Comparison of ENCODE assay signal across 8 cellular contexts in genomic region chr11:117221775-117222517, GRCh38. TPM values are rescaled to one million over a fixed set of nuclear protein-coding genes. Genes with fewer than 3 reads are reported as not detected.
DNase-seq lines count a peak whose midpoint lies in the region; ATAC-seq, FAIRE-seq and TF ChIP-seq lines count a peak whose summit lies in the region.

No MANE protein-coding gene starts in this region.

- H3K4me3 Mint-ChIP-seq in memory B cell, result no peak overlapping the region

- no peak overlapping the region for H3K4me3 ChIP-seq in liver (ENCODE audit: low read depth in 1 of 3, low read length in 3 of 3)
- H3K4me3 ChIP-seq in HepG2 (replicated peaks in 1 of 3; ENCODE audit: insufficient read depth in 1 of 3, low read depth in 2 of 3, low read length in 3 of 3), result no peak overlapping the region

- no peaks in the 10 kb centered on the region for H4K20me1 ChIP-seq in HepG2 (ENCODE audit: insufficient read depth, low read length)

- H3K9me3 ChIP-seq in liver (ENCODE audit: control insufficient read depth in 4 of 4, low read length in 3 of 4) (no peaks in the 10 kb centered on the region), HepG2 (ENCODE audit: low read length) (no peaks in the 10 kb centered on the region)

- H3K27me3 Mint-ChIP-seq in memory B cell, result no peaks in the 10 kb centered on the region

- H3K36me3 ChIP-seq in liver (ENCODE audit: control insufficient read depth in 4 of 4, insufficient read depth in 3 of 4, low read depth in 1 of 4, low read length in 3 of 4) (peaks cover 5 to 67% (median 48%) of the 10 kb centered on the region in 4 donors), HepG2 (replicated peaks in 1 of 2; ENCODE audit: control insufficient read depth in 1 of 2, insufficient read depth in 2 of 2, low read length in 2 of 2) (peaks cover 0 to 22% of the 10 kb centered on the region in 2 experiments; a peak in 2 of 5 replicates)

- peaks cover 11% of the 10 kb centered on the region for H3K4me1 Mint-ChIP-seq in memory B cell

- FAIRE-seq in HepG2 (lab: Jason Lieb, UNC), result no peak

- peaks cover 42% of the 10 kb centered on the region for H3K36me3 Mint-ChIP-seq in memory B cell

- H3K27ac Mint-ChIP-seq in memory B cell, result peak overlapping the region; percentile 12

- no peak for TF ChIP-seq RAD21 in liver (IDR thresholded peaks at IDR 0.05)
- no peak for TF ChIP-seq RAD21 in HepG2 (CRISPR knock-in tag; IDR thresholded peaks at IDR 0.05)

- BruUV-seq in HepG2 (replicated peaks; lab: Mats Ljungman, UMichigan), result no TSS peak

- in situ Hi-C loops in HepG2 (cut with HindIII; ENCODE audit: extremely low pct_ligation_motif_present, low pct_unique_long_range_greater_than_20kb), result loop anchor here (5.0 kb wide), 1 partner anchor 40 kb away; no protein-coding TSS in a partner anchor

- H3K4me2 ChIP-seq in HepG2 (ENCODE audit: low read depth, low read length), result no peak overlapping the region

- H3K79me2 ChIP-seq in HepG2 (ENCODE audit: insufficient read depth, low read length), result no peaks in the 10 kb centered on the region

- ATAC-seq in HepG2, result no peak
- ATAC-seq in memory B cell (ENCODE audit: low read depth), result no peak
- no peak for ATAC-seq in GM18502 (IDR thresholded peaks at IDR 0.05; ENCODE audit: poor library complexity, unreplicated experiment)

- 84% methylated on average over 7 of the region's 7 CpGs for WGBS in liver
- WGBS in HepG2 (ENCODE audit: low lambda C conversion rate), result 85% methylated on average over 5 of the region's 7 CpGs

- H3K9ac ChIP-seq in liver (ENCODE audit: low read depth in 1 of 2, low read length in 2 of 2) (no peak overlapping the region), HepG2 (ENCODE audit: insufficient read depth, low read depth, low read length) (no peak overlapping the region)

- H3K9me3 Mint-ChIP-seq in memory B cell, result no peaks in the 10 kb centered on the region

- H3K27me3 ChIP-seq in liver (ENCODE audit: control insufficient read depth in 4 of 4, insufficient read depth in 4 of 4, low read length in 3 of 4), result no peaks in the 10 kb centered on the region
- H3K27me3 ChIP-seq in HepG2 (ENCODE audit: control insufficient read depth in 1 of 2, insufficient read depth in 2 of 2, low read length in 2 of 2), result no peaks in the 10 kb centered on the region

- peaks cover 0 to 9% (median 0%) of the 10 kb centered on the region in 4 donors for H3K4me1 ChIP-seq in liver (ENCODE audit: control insufficient read depth in 4 of 4, insufficient read depth in 4 of 4, low read length in 3 of 4)
- peaks cover 16% of the 10 kb centered on the region for H3K4me1 ChIP-seq in HepG2 (ENCODE audit: insufficient read depth, low read length)

- TF ChIP-seq EP300 in HepG2 (IDR thresholded peaks at IDR 0.05; ENCODE audit: low read depth in 2 of 2, low read length in 2 of 2), result no peak
- no peak for TF ChIP-seq EP300 in HepG2 (CRISPR knock-in tag; IDR thresholded peaks at IDR 0.05; ENCODE audit: borderline replicate concordance)

- CTCF ChIA-PET in HepG2 (lab: Yijun Ruan, JAX; ENCODE audit: low intra/inter-chr PET ratio, low total read pairs), result no interaction called here

- intact Hi-C loops in HepG2 (cut with micrococcal nuclease; ENCODE audit: unreplicated experiment), result loop anchor here (10.0 kb wide), 1 partner anchor 117 kb away; no protein-coding TSS in a partner anchor

- POLR2A ChIA-PET in HepG2 (lab: Yijun Ruan, JAX), result no interaction called here

- TF ChIP-seq CTCF in liver (IDR thresholded peaks at IDR 0.05; ENCODE audit: low read depth, low read length, missing input control) (no peak), HepG2 (CRISPR knock-in tag; IDR thresholded peaks at IDR 0.05) (no peak), GM10266 (IDR thresholded peaks at IDR 0.05; ENCODE audit: control insufficient read depth, insufficient read depth, low read depth, missing control alignments) (no peak)

- DNase-seq in HepG2 (ENCODE audit: low spot score) (no peak), brain pericyte (ENCODE audit: low read depth, low spot score) (peak; percentile 79), memory B cell (ENCODE audit: low spot score in 2 of 2) (no peak), NCI-H1048 (lab: John Stamatoyannopoulos, UW) (no peak), GM10266 (ENCODE audit: extremely low spot score) (no peak), NCI-H1930 (lab: John Stamatoyannopoulos, UW) (no peak)

- H2AFZ ChIP-seq in HepG2 (ENCODE audit: low read length), result no peak overlapping the region

- no peak for TF ChIP-seq POLR2A in HepG2 (IDR thresholded peaks at IDR 0.05; ENCODE audit: insufficient read depth in 1 of 2, low read depth in 2 of 2, low read length in 2 of 2)

- H3K27ac ChIP-seq in liver (ENCODE audit: low read depth in 1 of 2, low read length in 2 of 2) (peak overlapping the region in 1 of 2 donors; percentile 28), HepG2 (ENCODE audit: extremely low read length, insufficient read depth, low read length) (no peak overlapping the region)

RNA-seq across cellular contexts. Expression of gene PCSK7, which starts 9.9 kb away (rescaled TPM):
- total RNA-seq in liver (10 to 100 TPM; 19.7 to 32.3 TPM), HepG2 (2016; rRNA removed; fragmentation: Illumina TruSeq; extraction: Trizol) (6.8 and 13.8 TPM in 2 replicates)
- polyA plus RNA-seq in liver (10 to 100 TPM in 1 of 2 donors, 1 to 10 TPM in 1; 7.3 to 12.7 TPM), HepG2 (2011; rRNA removed) (13.4 and 14.4 TPM in 2 replicates)
- total RNA-seq in HepG2 (2016; cell fraction: cytosol; rRNA removed; fragmentation: Illumina TruSeq; extraction: Trizol; ENCODE audit: low read depth), result 7.8 and 8.9 TPM in 2 replicates
- 8.1 and 12.0 TPM in 2 replicates for total RNA-seq in HepG2 (2016; cell fraction: insoluble cytoplasmic fraction; rRNA removed; fragmentation: Illumina TruSeq; extraction: Trizol)
- 6.1 and 6.3 TPM in 2 replicates for total RNA-seq in HepG2 (2016; cell fraction: membrane; rRNA removed; fragmentation: Illumina TruSeq; extraction: Trizol)
- 16.5 and 17.3 TPM in 2 replicates for total RNA-seq in HepG2 (2016; cell fraction: nucleus; rRNA removed; fragmentation: Illumina TruSeq; extraction: Trizol)
- polyA plus RNA-seq in HepG2 (2011; cell fraction: cytosol; rRNA removed), result 6.8 and 10.0 TPM in 2 replicates
- 63.6 and 86.3 TPM in 2 replicates for polyA plus RNA-seq in HepG2 (2011; cell fraction: nucleus; rRNA removed)
- polyA plus RNA-seq in HepG2 (2012), result 4.8 and 7.7 TPM in 2 replicates
- polyA plus RNA-seq in HepG2 (2016; cell fraction: cytosol; fragmentation: Illumina TruSeq; extraction: Trizol; ENCODE audit: low read depth), result 1.6 and 1.8 TPM in 2 replicates
- polyA plus RNA-seq in HepG2 (2016; cell fraction: insoluble cytoplasmic fraction; fragmentation: Illumina TruSeq; extraction: Trizol; ENCODE audit: low read depth), result 7.1 and 8.6 TPM in 2 replicates
- polyA plus RNA-seq in HepG2 (2016; cell fraction: membrane; fragmentation: Illumina TruSeq; extraction: Trizol; ENCODE audit: low read depth), result 3.0 and 4.2 TPM in 2 replicates
- polyA plus RNA-seq in HepG2 (2016; cell fraction: nucleus; fragmentation: Illumina TruSeq; extraction: Trizol; ENCODE audit: insufficient read depth, low read depth), result 59.8 and 63.8 TPM in 2 replicates
- polyA minus RNA-seq in HepG2 (2011; rRNA and poly(A)+ RNA removed; ENCODE audit: low replicate concordance), result 16.5 and 37.7 TPM in 2 replicates
- polyA minus RNA-seq in HepG2 (2011; cell fraction: cytosol; rRNA and poly(A)+ RNA removed), result 3.3 and 6.0 TPM in 2 replicates
- 13.0 and 13.4 TPM in 2 replicates for polyA minus RNA-seq in HepG2 (2011; cell fraction: nucleus; rRNA and poly(A)+ RNA removed)

RNA-seq across cellular contexts. Expression of gene RNF214, which starts 10.5 kb away (rescaled TPM):
- total RNA-seq in liver (1 to 10 TPM; 6.0 to 6.1 TPM), HepG2 (2016; rRNA removed; fragmentation: Illumina TruSeq; extraction: Trizol) (10.7 and 12.4 TPM in 2 replicates)
- polyA plus RNA-seq in liver (1 to 10 TPM; 4.6 to 6.2 TPM), HepG2 (2011; rRNA removed) (12.6 and 12.8 TPM in 2 replicates)
- 4.7 and 5.5 TPM in 2 replicates for total RNA-seq in HepG2 (2016; cell fraction: cytosol; rRNA removed; fragmentation: Illumina TruSeq; extraction: Trizol; ENCODE audit: low read depth)
- 10.0 and 10.5 TPM in 2 replicates for total RNA-seq in HepG2 (2016; cell fraction: insoluble cytoplasmic fraction; rRNA removed; fragmentation: Illumina TruSeq; extraction: Trizol)
- 8.0 and 9.2 TPM in 2 replicates for total RNA-seq in HepG2 (2016; cell fraction: membrane; rRNA removed; fragmentation: Illumina TruSeq; extraction: Trizol)
- 11.2 and 11.4 TPM in 2 replicates for total RNA-seq in HepG2 (2016; cell fraction: nucleus; rRNA removed; fragmentation: Illumina TruSeq; extraction: Trizol)
- polyA plus RNA-seq in HepG2 (2011; cell fraction: cytosol; rRNA removed), result 5.0 and 8.9 TPM in 2 replicates
- polyA plus RNA-seq in HepG2 (2011; cell fraction: nucleus; rRNA removed), result 20.8 and 21.2 TPM in 2 replicates
- polyA plus RNA-seq in HepG2 (2012), result 9.1 and 10.6 TPM in 2 replicates
- 2.7 and 3.1 TPM in 2 replicates for polyA plus RNA-seq in HepG2 (2016; cell fraction: cytosol; fragmentation: Illumina TruSeq; extraction: Trizol; ENCODE audit: low read depth)
- polyA plus RNA-seq in HepG2 (2016; cell fraction: insoluble cytoplasmic fraction; fragmentation: Illumina TruSeq; extraction: Trizol; ENCODE audit: low read depth), result 10.6 and 13.7 TPM in 2 replicates
- polyA plus RNA-seq in HepG2 (2016; cell fraction: membrane; fragmentation: Illumina TruSeq; extraction: Trizol; ENCODE audit: low read depth), result 4.7 and 5.8 TPM in 2 replicates
- polyA plus RNA-seq in HepG2 (2016; cell fraction: nucleus; fragmentation: Illumina TruSeq; extraction: Trizol; ENCODE audit: insufficient read depth, low read depth), result 26.2 and 27.4 TPM in 2 replicates
- 20.7 and 43.7 TPM in 2 replicates for polyA minus RNA-seq in HepG2 (2011; rRNA and poly(A)+ RNA removed; ENCODE audit: low replicate concordance)
- polyA minus RNA-seq in HepG2 (2011; cell fraction: cytosol; rRNA and poly(A)+ RNA removed), result 10.5 and 12.9 TPM in 2 replicates
- polyA minus RNA-seq in HepG2 (2011; cell fraction: nucleus; rRNA and poly(A)+ RNA removed), result 18.7 and 20.5 TPM in 2 replicates

RNA-seq across cellular contexts. Expression of gene TAGLN, which starts 22.8 kb away (rescaled TPM):
- total RNA-seq in liver (100 to 1,000 TPM in 1 of 2 donors, 1 to 10 TPM in 1; 7.4 to 168 TPM), HepG2 (2016; rRNA removed; fragmentation: Illumina TruSeq; extraction: Trizol) (75.4 and 93.7 TPM in 2 replicates)
- polyA plus RNA-seq in liver (100 to 1,000 TPM in 1 of 2 donors, 10 to 100 TPM in 1; 24.6 to 309 TPM), HepG2 (2011; rRNA removed) (12.6 and 14.1 TPM in 2 replicates)
- total RNA-seq in HepG2 (2016; cell fraction: cytosol; rRNA removed; fragmentation: Illumina TruSeq; extraction: Trizol; ENCODE audit: low read depth), result 15.8 and 16.5 TPM in 2 replicates
- 83.7 and 102 TPM in 2 replicates for total RNA-seq in HepG2 (2016; cell fraction: insoluble cytoplasmic fraction; rRNA removed; fragmentation: Illumina TruSeq; extraction: Trizol)
- total RNA-seq in HepG2 (2016; cell fraction: membrane; rRNA removed; fragmentation: Illumina TruSeq; extraction: Trizol), result 20.1 and 22.3 TPM in 2 replicates
- total RNA-seq in HepG2 (2016; cell fraction: nucleus; rRNA removed; fragmentation: Illumina TruSeq; extraction: Trizol), result 36.8 and 37.1 TPM in 2 replicates
- 11.6 and 11.8 TPM in 2 replicates for polyA plus RNA-seq in HepG2 (2011; cell fraction: cytosol; rRNA removed)
- 25.0 and 34.5 TPM in 2 replicates for polyA plus RNA-seq in HepG2 (2011; cell fraction: nucleus; rRNA removed)
- polyA plus RNA-seq in HepG2 (2012), result 3.6 and 5.8 TPM in 2 replicates
- 19.4 and 20.0 TPM in 2 replicates for polyA plus RNA-seq in HepG2 (2016; cell fraction: cytosol; fragmentation: Illumina TruSeq; extraction: Trizol; ENCODE audit: low read depth)
- 110 TPM in 2 replicates for polyA plus RNA-seq in HepG2 (2016; cell fraction: insoluble cytoplasmic fraction; fragmentation: Illumina TruSeq; extraction: Trizol; ENCODE audit: low read depth)
- polyA plus RNA-seq in HepG2 (2016; cell fraction: membrane; fragmentation: Illumina TruSeq; extraction: Trizol; ENCODE audit: low read depth), result 20.4 and 20.8 TPM in 2 replicates
- polyA plus RNA-seq in HepG2 (2016; cell fraction: nucleus; fragmentation: Illumina TruSeq; extraction: Trizol; ENCODE audit: insufficient read depth, low read depth), result 55.4 and 61.9 TPM in 2 replicates
- polyA minus RNA-seq in HepG2 (2011; rRNA and poly(A)+ RNA removed; ENCODE audit: low replicate concordance), result 1.5 and 8.0 TPM in 2 replicates
- polyA minus RNA-seq in HepG2 (2011; cell fraction: cytosol; rRNA and poly(A)+ RNA removed), result 2.4 and 3.3 TPM in 2 replicates
- 5.0 and 7.5 TPM in 2 replicates for polyA minus RNA-seq in HepG2 (2011; cell fraction: nucleus; rRNA and poly(A)+ RNA removed)

RNA-seq across cellular contexts. Expression of gene SIDT2, which starts 43.4 kb away (rescaled TPM):
- total RNA-seq in liver (10 to 100 TPM; 21.7 to 42.9 TPM), HepG2 (2016; rRNA removed; fragmentation: Illumina TruSeq; extraction: Trizol) (6.8 and 11.5 TPM in 2 replicates)
- polyA plus RNA-seq in liver (10 to 100 TPM; 11.2 to 23.1 TPM), HepG2 (2011; rRNA removed) (26.8 and 28.0 TPM in 2 replicates)
- 8.7 and 10.3 TPM in 2 replicates for total RNA-seq in HepG2 (2016; cell fraction: cytosol; rRNA removed; fragmentation: Illumina TruSeq; extraction: Trizol; ENCODE audit: low read depth)
- 6.4 and 12.0 TPM in 2 replicates for total RNA-seq in HepG2 (2016; cell fraction: insoluble cytoplasmic fraction; rRNA removed; fragmentation: Illumina TruSeq; extraction: Trizol)
- 8.6 and 9.5 TPM in 2 replicates for total RNA-seq in HepG2 (2016; cell fraction: membrane; rRNA removed; fragmentation: Illumina TruSeq; extraction: Trizol)
- 15.6 and 17.2 TPM in 2 replicates for total RNA-seq in HepG2 (2016; cell fraction: nucleus; rRNA removed; fragmentation: Illumina TruSeq; extraction: Trizol)
- 10.5 and 14.3 TPM in 2 replicates for polyA plus RNA-seq in HepG2 (2011; cell fraction: cytosol; rRNA removed)
- 82.0 and 109 TPM in 2 replicates for polyA plus RNA-seq in HepG2 (2011; cell fraction: nucleus; rRNA removed)
- polyA plus RNA-seq in HepG2 (2012), result 15.1 and 15.4 TPM in 2 replicates
- polyA plus RNA-seq in HepG2 (2016; cell fraction: cytosol; fragmentation: Illumina TruSeq; extraction: Trizol; ENCODE audit: low read depth), result 1.9 and 2.2 TPM in 2 replicates
- polyA plus RNA-seq in HepG2 (2016; cell fraction: insoluble cytoplasmic fraction; fragmentation: Illumina TruSeq; extraction: Trizol; ENCODE audit: low read depth), result 7.8 and 8.9 TPM in 2 replicates
- 6.0 and 6.6 TPM in 2 replicates for polyA plus RNA-seq in HepG2 (2016; cell fraction: membrane; fragmentation: Illumina TruSeq; extraction: Trizol; ENCODE audit: low read depth)
- polyA plus RNA-seq in HepG2 (2016; cell fraction: nucleus; fragmentation: Illumina TruSeq; extraction: Trizol; ENCODE audit: insufficient read depth, low read depth), result 24.9 and 26.7 TPM in 2 replicates
- 25.1 and 71.4 TPM in 2 replicates for polyA minus RNA-seq in HepG2 (2011; rRNA and poly(A)+ RNA removed; ENCODE audit: low replicate concordance)
- 11.7 and 19.1 TPM in 2 replicates for polyA minus RNA-seq in HepG2 (2011; cell fraction: cytosol; rRNA and poly(A)+ RNA removed)
- 32.3 and 34.8 TPM in 2 replicates for polyA minus RNA-seq in HepG2 (2011; cell fraction: nucleus; rRNA and poly(A)+ RNA removed)
